8 cellular contexts compared by ENCODE assay signal in the genomic region with DNA sequence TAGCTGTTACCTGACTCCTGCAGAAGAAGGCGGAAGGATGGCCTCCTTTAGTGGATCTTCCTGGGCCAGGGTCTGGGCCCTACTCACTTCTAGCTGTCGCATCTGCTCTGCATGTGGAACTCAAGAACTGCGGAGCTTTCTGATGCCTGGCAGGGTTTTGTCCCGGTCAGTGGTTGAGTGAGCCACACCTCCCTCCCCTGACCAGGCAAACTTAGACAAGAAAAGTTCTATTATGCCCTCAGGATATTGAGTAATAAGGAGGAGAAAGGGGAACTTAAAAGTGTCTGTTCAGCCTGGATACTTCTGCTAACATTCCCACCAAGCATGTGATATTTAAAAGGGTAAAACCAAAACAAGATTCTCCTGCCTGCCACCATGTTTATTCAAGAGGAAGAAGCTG. TPM values are rescaled to one million over a fixed set of nuclear protein-coding genes. Genes with fewer than 3 reads are reported as not detected.
DNase-seq lines count a peak whose midpoint lies in the region; ATAC-seq and TF ChIP-seq lines count a peak whose summit lies in the region.

A gene with protein sequence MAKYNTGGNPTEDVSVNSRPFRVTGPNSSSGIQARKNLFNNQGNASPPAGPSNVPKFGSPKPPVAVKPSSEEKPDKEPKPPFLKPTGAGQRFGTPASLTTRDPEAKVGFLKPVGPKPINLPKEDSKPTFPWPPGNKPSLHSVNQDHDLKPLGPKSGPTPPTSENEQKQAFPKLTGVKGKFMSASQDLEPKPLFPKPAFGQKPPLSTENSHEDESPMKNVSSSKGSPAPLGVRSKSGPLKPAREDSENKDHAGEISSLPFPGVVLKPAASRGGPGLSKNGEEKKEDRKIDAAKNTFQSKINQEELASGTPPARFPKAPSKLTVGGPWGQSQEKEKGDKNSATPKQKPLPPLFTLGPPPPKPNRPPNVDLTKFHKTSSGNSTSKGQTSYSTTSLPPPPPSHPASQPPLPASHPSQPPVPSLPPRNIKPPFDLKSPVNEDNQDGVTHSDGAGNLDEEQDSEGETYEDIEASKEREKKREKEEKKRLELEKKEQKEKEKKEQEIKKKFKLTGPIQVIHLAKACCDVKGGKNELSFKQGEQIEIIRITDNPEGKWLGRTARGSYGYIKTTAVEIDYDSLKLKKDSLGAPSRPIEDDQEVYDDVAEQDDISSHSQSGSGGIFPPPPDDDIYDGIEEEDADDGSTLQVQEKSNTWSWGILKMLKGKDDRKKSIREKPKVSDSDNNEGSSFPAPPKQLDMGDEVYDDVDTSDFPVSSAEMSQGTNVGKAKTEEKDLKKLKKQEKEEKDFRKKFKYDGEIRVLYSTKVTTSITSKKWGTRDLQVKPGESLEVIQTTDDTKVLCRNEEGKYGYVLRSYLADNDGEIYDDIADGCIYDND (minus strand): TSS at position 131 of the 400 bp plus-strand sequence. CDS start 16,603 bp downstream, outside the sequence.

- H3K79me2 ChIP-seq in GM23248 (ENCODE audit: insufficient read depth) (no peaks in the 10 kb centered on the region), smooth muscle cell (ENCODE audit: low read depth) (no peaks in the 10 kb centered on the region)

- H3K9me3 ChIP-seq in GM23248 (ENCODE audit: low read depth) (no peaks in the 10 kb centered on the region), heart right ventricle (no peaks in the 10 kb centered on the region), smooth muscle cell (replicated peaks; ENCODE audit: low read depth) (no peaks in the 10 kb centered on the region), ovary (no peaks in the 10 kb centered on the region)

- 23 to 26% methylated on average over 4 of the region's 4 CpGs for WGBS in GM23248 (ENCODE audit: low coverage in 1 of 2, low lambda C conversion rate in 2 of 2, missing lambda C conversion rate in 2 of 2), 2 experiments
- WGBS in heart right ventricle, 2 donors: 75 to 78% methylated on average over 4 of the region's 4 CpGs
- 55% methylated on average over 4 of the region's 4 CpGs for WGBS in smooth muscle cell (ENCODE audit: low lambda C conversion rate)
- 63 to 90% (median 89%) methylated on average over 4 of the region's 4 CpGs for WGBS in ovary, 3 donors

- no peak for TF ChIP-seq POLR2A in ovary (IDR thresholded peaks at IDR 0.05)

- TF ChIP-seq CTCF in heart right ventricle (IDR thresholded peaks at IDR 0.05) (no peak), smooth muscle cell (IDR thresholded peaks at IDR 0.05; ENCODE audit: borderline replicate concordance, insufficient read depth, poor library complexity, severe bottlenecking) (no peak), ovary (IDR thresholded peaks at IDR 0.05) (no peak)

- H3K4me3 ChIP-seq in GM23248 (0 out of 2 replicates have a peak within 1 kb of the TSS, but pooled peaks have one; percentile 7), heart right ventricle (peak within 1 kb of the TSS in 6 of 10 donors; percentile 11 to 54 (median 20)), smooth muscle cell (no peak within 1 kb of the TSS), ovary (no peak within 1 kb of the TSS)

- H3K4me2 ChIP-seq in GM23248 (ENCODE audit: unreplicated experiment) (peak within 1 kb of the TSS; percentile 11), smooth muscle cell (peak within 1 kb of the TSS; percentile 8)

- H3K27me3 ChIP-seq in GM23248 (replicated peaks; ENCODE audit: insufficient read depth): no peaks in the 10 kb centered on the region
- H3K27me3 ChIP-seq in heart right ventricle: no peaks in the 10 kb centered on the region
- no peaks in the 10 kb centered on the region for H3K27me3 ChIP-seq in smooth muscle cell (ENCODE audit: low read depth)
- H3K27me3 ChIP-seq in ovary: no peaks in the 10 kb centered on the region

- H3F3A ChIP-seq in GM23248 (ENCODE audit: insufficient read depth) (no peaks in the 10 kb centered on the region), smooth muscle cell (ENCODE audit: low read depth) (peaks cover 7% of the 10 kb centered on the region)

- no peak within 1 kb of the TSS for H3K27ac ChIP-seq in GM23248
- peak within 1 kb of the TSS in 3 of 10 donors; percentile 19 to 76 (median 46) for H3K27ac ChIP-seq in heart right ventricle
- H3K27ac ChIP-seq in smooth muscle cell (ENCODE audit: low read depth): no peak within 1 kb of the TSS
- H3K27ac ChIP-seq in ovary: no peak within 1 kb of the TSS

- peak within 1 kb of the TSS; percentile 65 for H2AFZ ChIP-seq in GM23248
- peak within 1 kb of the TSS; percentile 16 for H2AFZ ChIP-seq in smooth muscle cell (ENCODE audit: low read depth)

- intact Hi-C loops in heart right ventricle (cut with DNase I): loop anchor here (2.0 to 10.0 kb wide), 11 partner anchors 63 to 355 kb away; a partner anchor contains a TSS
- intact Hi-C loops in ovary (cut with DNase I): loop anchor here in 3 of 4 donors (2.0 to 10.0 kb wide), 3 partner anchors 345 to 353 kb away; no protein-coding TSS in a partner anchor

- DNase-seq in GM23248: peak; percentile 59
- peak; percentile 67 for DNase-seq in UCSD-AML1 (lab: John Stamatoyannopoulos, UW; ENCODE audit: unreplicated experiment)
- peak; percentile 26 to 31 for DNase-seq in heart right ventricle
- no peak for DNase-seq in smooth muscle cell (lab: John Stamatoyannopoulos, UW; ENCODE audit: unreplicated experiment)
- no peak for DNase-seq in ovary
- no peak for DNase-seq in NCI-H2081 treated with DMSO at 0.1 percent for 48 hours (lab: John Stamatoyannopoulos, UW)
- DNase-seq in NCI-H526 treated with DMSO at 0.1 percent for 48 hours (lab: John Stamatoyannopoulos, UW): no peak

- no peak for TF ChIP-seq EP300 in ovary (IDR thresholded peaks at IDR 0.05)

- H3K4me1 ChIP-seq in GM23248 (ENCODE audit: insufficient read depth) (peaks cover 13% of the 10 kb centered on the region), heart right ventricle (peaks cover 0 to 85% (median 0%) of the 10 kb centered on the region in 9 donors), smooth muscle cell (ENCODE audit: low read depth) (peaks cover 11% of the 10 kb centered on the region), ovary (ENCODE audit: insufficient read depth) (no peaks in the 10 kb centered on the region)

- no peaks in the 10 kb centered on the region for H4K20me1 ChIP-seq in GM23248 (ENCODE audit: insufficient read depth)
- no peaks in the 10 kb centered on the region for H4K20me1 ChIP-seq in smooth muscle cell (ENCODE audit: low read depth)

- H3K9ac ChIP-seq in GM23248 (no peak within 1 kb of the TSS), smooth muscle cell (ENCODE audit: low read depth) (no peak within 1 kb of the TSS)

- ATAC-seq in heart right ventricle (peak in 7 of 8 donors; percentile 55 to 81 (median 70)), HG02588 (IDR thresholded peaks at IDR 0.05; ENCODE audit: unreplicated experiment) (no peak)

- in situ Hi-C loops in GM23248 (cut with MboI): loop anchor here (25.0 kb wide), 1 partner anchor 343 kb away; no protein-coding TSS in a partner anchor

- H3K36me3 ChIP-seq in GM23248 (ENCODE audit: low read depth) (no peaks in the 10 kb centered on the region), heart right ventricle (no peaks in the 10 kb centered on the region), smooth muscle cell (ENCODE audit: low read depth) (no peaks in the 10 kb centered on the region), ovary (no peaks in the 10 kb centered on the region)

- H3K9me2 ChIP-seq in GM23248 (ENCODE audit: insufficient read depth): no peaks in the 10 kb centered on the region

RNA-seq across cellular contexts. Expression of the gene that starts here (rescaled TPM):
- under 0.01 TPM in 1 of 2 replicates, not detected in the other for total RNA-seq in GM23248 (2014; rRNA removed; shearing (Covaris generic))
- polyA plus RNA-seq in GM23248 (2016; fragmentation: Nextera tagmentation; extraction: Ambion mirVana) (0.08 and 0.11 TPM in 2 replicates), heart right ventricle (1 to 10 TPM in 1 of 2 donors, under 1 TPM in 1; 0.61 to 1.8 TPM), smooth muscle cell (0.06 and 0.07 TPM in 2 replicates), ovary (10 to 100 TPM in 1 of 2 donors, 1 to 10 TPM in 1; 1.1 to 12.4 TPM)
- total RNA-seq in heart right ventricle (10 to 100 TPM in 1 of 10 donors, 1 to 10 TPM in 9; 1.3 to 33.8 (median 2.6) TPM), smooth muscle cell (0.22 TPM in 1 of 2 replicates, not detected in the other), ovary (1 to 10 TPM; 2.4 to 8.9 (median 3.6) TPM)

Comparison
In these comparisons a context has a peak if more than half of its experiments do, and no peak if none do; other contexts are left out.
1. Peak in DNase-seq, H3K4me3 ChIP-seq and H3K4me2 ChIP-seq in GM23248; RNA of the gene not detected or under 1 TPM.
2. DNase-seq: peak in UCSD-AML1 (single experiment) and heart right ventricle (2 of 2); none in smooth muscle cell (single experiment), ovary (0 of 5), NCI-H2081 treated with DMSO at 0.1 percent for 48 hours (single experiment) and NCI-H526 treated with DMSO at 0.1 percent for 48 hours (single experiment).
3. H3K4me3 ChIP-seq: peak in heart right ventricle (6 of 10); none in smooth muscle cell (single experiment) and ovary (single experiment).